In the genomic region with DNA sequence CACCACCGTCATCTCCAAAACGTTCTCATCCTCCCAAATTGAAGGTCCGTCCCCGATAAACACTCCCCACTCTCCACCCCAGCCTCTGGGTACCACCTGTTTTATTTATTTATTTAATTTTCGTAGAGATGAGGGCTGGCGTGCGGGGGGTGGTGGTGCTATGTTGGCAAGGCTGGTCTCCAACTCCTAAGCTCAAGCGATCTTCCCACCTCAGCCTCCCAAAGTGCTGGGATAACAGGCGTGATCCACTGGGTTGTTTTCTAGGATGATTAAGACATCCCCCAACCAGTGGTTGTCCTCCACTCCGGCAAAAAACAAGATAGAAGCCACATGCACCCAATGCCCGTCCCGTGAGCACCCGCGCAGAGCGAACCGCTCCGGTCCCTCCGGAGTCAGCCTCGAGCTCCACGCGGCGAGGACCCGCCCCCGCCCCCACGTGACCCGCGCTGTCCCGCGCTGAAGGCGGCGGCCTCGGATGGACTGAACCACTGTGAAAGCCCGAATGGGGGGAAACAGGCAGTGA, we compare ENCODE assay signal across 1 cellular context.
TF ChIP-seq lines count a peak whose summit lies in the region.

No MANE protein-coding gene starts in this region.

TF ChIP-seq in K562, 482 proteins besides CTCF, POLR2A, EP300 and RAD21 (continued from another document and continues in another):
- TF ChIP-seq, protein P1, sequence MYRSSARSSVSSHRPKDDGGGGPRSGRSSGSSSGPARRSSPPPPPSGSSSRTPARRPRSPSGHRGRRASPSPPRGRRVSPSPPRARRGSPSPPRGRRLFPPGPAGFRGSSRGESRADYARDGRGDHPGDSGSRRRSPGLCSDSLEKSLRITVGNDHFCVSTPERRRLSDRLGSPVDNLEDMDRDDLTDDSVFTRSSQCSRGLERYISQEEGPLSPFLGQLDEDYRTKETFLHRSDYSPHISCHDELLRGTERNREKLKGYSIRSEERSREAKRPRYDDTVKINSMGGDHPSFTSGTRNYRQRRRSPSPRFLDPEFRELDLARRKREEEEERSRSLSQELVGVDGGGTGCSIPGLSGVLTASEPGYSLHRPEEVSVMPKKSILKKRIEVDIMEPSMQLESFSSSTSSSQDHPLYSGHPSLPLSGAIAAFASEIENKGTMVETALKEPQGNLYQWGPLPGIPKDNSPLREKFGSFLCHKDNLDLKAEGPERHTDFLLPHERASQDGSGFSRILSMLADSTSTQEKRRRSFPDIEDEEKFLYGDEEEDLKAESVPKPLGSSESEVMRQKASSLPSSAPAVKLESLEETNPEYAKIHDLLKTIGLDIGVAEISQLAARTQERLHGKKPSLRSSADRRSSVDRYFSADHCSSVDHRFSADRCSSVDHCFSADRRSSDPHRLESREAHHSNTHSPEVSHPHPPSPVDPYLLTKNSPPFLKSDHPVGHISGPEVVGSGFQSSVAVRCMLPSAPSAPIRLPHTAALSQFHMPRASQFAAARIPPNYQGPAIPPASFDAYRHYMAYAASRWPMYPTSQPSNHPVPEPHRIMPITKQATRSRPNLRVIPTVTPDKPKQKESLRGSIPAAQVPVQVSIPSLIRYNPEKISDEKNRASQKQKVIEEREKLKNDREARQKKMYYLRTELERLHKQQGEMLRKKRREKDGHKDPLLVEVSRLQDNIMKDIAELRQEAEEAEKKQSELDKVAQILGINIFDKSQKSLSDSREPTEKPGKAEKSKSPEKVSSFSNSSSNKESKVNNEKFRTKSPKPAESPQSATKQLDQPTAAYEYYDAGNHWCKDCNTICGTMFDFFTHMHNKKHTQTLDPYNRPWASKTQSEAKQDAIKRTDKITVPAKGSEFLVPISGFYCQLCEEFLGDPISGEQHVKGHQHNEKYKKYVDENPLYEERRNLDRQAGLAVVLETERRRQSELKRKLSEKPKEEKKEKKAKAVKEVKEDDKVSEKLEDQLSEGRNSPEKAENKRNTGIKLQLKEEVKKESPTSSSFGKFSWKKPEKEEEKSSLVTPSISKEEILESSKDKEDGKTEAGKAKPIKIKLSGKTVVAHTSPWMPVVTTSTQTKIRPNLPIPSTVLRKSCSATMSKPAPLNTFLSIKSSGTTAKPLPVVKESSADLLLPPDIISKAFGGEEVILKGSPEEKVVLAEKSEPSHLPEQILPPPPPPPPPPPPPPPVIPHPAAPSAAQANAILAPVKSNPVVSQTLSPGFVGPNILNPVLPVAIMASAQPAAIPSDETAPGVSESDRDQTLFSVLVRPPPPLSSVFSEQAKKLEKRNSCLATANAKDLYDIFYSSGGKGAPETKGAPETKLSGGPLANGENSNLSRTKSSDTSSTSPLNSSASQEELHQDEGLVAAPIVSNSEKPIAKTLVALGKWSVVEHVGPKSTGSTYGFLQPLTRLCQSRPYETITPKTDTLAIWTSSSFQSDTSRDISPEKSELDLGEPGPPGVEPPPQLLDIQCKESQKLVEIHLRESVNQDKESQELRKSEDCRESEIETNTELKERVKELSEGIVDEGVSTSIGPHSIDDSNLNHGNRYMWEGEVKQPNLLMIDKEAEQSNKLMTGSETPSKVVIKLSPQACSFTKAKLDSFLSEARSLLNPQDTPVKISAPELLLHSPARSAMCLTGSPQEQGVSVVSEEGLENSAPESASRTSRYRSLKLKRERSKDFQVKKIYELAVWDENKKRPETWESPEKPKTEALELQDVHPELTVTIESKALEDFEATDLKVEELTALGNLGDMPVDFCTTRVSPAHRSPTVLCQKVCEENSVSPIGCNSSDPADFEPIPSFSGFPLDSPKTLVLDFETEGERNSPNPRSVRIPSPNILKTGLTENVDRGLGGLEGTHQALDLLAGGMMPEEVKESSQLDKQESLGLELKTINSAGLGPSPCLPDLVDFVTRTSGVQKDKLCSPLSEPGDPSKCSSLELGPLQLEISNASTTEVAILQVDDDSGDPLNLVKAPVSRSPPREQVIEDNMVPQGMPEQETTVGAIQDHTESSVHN (IDR thresholded peaks at IDR 0.05; ENCODE audit: borderline replicate concordance in 1 of 2, low read depth in 1 of 2) = no peak
- TF ChIP-seq ZFP36 (IDR thresholded peaks at IDR 0.05; ENCODE audit: low read depth, low read length, partially characterized antibody) = no peak
- TF ChIP-seq SIN3B (IDR thresholded peaks at IDR 0.05; ENCODE audit: low read depth) = no peak
- 0 out of 2 replicates have a peak, but pooled peaks have one; percentile 36 for TF ChIP-seq ZNF174 (CRISPR knock-in tag; IDR thresholded peaks at IDR 0.05)
- peak; percentile 57 for TF ChIP-seq FIP1L1 (IDR thresholded peaks at IDR 0.05; ENCODE audit: low read depth, low read length, poor library complexity, severe bottlenecking)
- peak; percentile 85 to 87 for TF ChIP-seq NRF1 (conservative IDR thresholded peaks at IDR 0.05 in 1 of 2, IDR thresholded peaks at IDR 0.05 in 1 of 2)
- TF ChIP-seq STAT5B (CRISPR knock-in tag; IDR thresholded peaks at IDR 0.05) = no peak
- no peak for TF ChIP-seq CHCHD3 (CRISPR knock-in tag; IDR thresholded peaks at IDR 0.05)
- TF ChIP-seq, protein P2, sequence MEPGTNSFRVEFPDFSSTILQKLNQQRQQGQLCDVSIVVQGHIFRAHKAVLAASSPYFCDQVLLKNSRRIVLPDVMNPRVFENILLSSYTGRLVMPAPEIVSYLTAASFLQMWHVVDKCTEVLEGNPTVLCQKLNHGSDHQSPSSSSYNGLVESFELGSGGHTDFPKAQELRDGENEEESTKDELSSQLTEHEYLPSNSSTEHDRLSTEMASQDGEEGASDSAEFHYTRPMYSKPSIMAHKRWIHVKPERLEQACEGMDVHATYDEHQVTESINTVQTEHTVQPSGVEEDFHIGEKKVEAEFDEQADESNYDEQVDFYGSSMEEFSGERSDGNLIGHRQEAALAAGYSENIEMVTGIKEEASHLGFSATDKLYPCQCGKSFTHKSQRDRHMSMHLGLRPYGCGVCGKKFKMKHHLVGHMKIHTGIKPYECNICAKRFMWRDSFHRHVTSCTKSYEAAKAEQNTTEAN (CRISPR knock-in tag; IDR thresholded peaks at IDR 0.05) = peak; percentile 93
- no peak for TF ChIP-seq CHD4 (IDR thresholded peaks at IDR 0.05; ENCODE audit: insufficient read depth, insufficient replicate concordance, low read depth, low read length, poor library complexity, severe bottlenecking)
- TF ChIP-seq, protein P3, sequence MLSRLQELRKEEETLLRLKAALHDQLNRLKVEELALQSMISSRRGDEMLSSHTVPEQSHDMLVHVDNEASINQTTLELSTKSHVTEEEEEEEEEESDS (CRISPR knock-in tag; IDR thresholded peaks at IDR 0.05) = no peak
- peak in 1 of 2 experiments; percentile 45; a peak in 1 of 4 replicates for TF ChIP-seq CSDE1 (IDR thresholded peaks at IDR 0.05)
- no peak for TF ChIP-seq CCAR2 (IDR thresholded peaks at IDR 0.05; ENCODE audit: low read depth, low read length)
- TF ChIP-seq TAF1 (IDR thresholded peaks at IDR 0.05; ENCODE audit: control insufficient read depth, extremely low read depth, insufficient read depth, low read length, severe bottlenecking) = peak; percentile 52
- TF ChIP-seq ZNF76 (CRISPR knock-in tag; IDR thresholded peaks at IDR 0.05; ENCODE audit: borderline replicate concordance) = 0 out of 2 replicates have a peak, but pooled peaks have one; percentile 23
- no peak for TF ChIP-seq POLR3G (IDR thresholded peaks at IDR 0.05; ENCODE audit: extremely low read depth, insufficient read length, insufficient replicate concordance)
- TF ChIP-seq SAFB (IDR thresholded peaks at IDR 0.05; ENCODE audit: borderline replicate concordance, low read depth, low read length) = no peak
- peak; percentile 95 for TF ChIP-seq ZNF175 (CRISPR knock-in tag; IDR thresholded peaks at IDR 0.05; ENCODE audit: low read depth)
- no peak for TF ChIP-seq ETS2 (tag; IDR thresholded peaks at IDR 0.05; ENCODE audit: borderline replicate concordance, poor library complexity, severe bottlenecking)
- TF ChIP-seq NFIC (IDR thresholded peaks at IDR 0.05) = no peak
- TF ChIP-seq NCOA4 (IDR thresholded peaks at IDR 0.05; ENCODE audit: partially characterized antibody) = no peak
- peak; percentile 98 for TF ChIP-seq RAD51 (IDR thresholded peaks at IDR 0.05; ENCODE audit: borderline replicate concordance, low read depth)
- TF ChIP-seq, protein P4, sequence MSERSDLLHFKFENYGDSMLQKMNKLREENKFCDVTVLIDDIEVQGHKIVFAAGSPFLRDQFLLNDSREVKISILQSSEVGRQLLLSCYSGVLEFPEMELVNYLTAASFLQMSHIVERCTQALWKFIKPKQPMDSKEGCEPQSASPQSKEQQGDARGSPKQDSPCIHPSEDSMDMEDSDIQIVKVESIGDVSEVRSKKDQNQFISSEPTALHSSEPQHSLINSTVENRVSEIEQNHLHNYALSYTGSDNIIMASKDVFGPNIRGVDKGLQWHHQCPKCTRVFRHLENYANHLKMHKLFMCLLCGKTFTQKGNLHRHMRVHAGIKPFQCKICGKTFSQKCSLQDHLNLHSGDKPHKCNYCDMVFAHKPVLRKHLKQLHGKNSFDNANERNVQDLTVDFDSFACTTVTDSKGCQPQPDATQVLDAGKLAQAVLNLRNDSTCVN (CRISPR knock-in tag; IDR thresholded peaks at IDR 0.05) = no peak
- no peak; the same call in 1 of the 2 replicates for TF ChIP-seq TARDBP (IDR thresholded peaks at IDR 0.05)
- TF ChIP-seq NFXL1 (CRISPR knock-in tag; IDR thresholded peaks at IDR 0.05) = no peak
- TF ChIP-seq ZSCAN29 (IDR thresholded peaks at IDR 0.05) = no peak
- TF ChIP-seq U2AF2 (optimal IDR thresholded peaks at IDR 0.05; ENCODE audit: low read depth, low read length) = no peak
- TF ChIP-seq HMG20A (CRISPR knock-in tag; conservative IDR thresholded peaks at IDR 0.05) = no peak
- TF ChIP-seq SLC30A9 (CRISPR knock-in tag; IDR thresholded peaks at IDR 0.05) = no peak
- TF ChIP-seq, protein P5, sequence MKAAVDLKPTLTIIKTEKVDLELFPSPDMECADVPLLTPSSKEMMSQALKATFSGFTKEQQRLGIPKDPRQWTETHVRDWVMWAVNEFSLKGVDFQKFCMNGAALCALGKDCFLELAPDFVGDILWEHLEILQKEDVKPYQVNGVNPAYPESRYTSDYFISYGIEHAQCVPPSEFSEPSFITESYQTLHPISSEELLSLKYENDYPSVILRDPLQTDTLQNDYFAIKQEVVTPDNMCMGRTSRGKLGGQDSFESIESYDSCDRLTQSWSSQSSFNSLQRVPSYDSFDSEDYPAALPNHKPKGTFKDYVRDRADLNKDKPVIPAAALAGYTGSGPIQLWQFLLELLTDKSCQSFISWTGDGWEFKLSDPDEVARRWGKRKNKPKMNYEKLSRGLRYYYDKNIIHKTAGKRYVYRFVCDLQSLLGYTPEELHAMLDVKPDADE (conservative IDR thresholded peaks at IDR 0.05; ENCODE audit: control insufficient read depth, low read depth, low read length) = peak; percentile 79
- TF ChIP-seq, protein P6, sequence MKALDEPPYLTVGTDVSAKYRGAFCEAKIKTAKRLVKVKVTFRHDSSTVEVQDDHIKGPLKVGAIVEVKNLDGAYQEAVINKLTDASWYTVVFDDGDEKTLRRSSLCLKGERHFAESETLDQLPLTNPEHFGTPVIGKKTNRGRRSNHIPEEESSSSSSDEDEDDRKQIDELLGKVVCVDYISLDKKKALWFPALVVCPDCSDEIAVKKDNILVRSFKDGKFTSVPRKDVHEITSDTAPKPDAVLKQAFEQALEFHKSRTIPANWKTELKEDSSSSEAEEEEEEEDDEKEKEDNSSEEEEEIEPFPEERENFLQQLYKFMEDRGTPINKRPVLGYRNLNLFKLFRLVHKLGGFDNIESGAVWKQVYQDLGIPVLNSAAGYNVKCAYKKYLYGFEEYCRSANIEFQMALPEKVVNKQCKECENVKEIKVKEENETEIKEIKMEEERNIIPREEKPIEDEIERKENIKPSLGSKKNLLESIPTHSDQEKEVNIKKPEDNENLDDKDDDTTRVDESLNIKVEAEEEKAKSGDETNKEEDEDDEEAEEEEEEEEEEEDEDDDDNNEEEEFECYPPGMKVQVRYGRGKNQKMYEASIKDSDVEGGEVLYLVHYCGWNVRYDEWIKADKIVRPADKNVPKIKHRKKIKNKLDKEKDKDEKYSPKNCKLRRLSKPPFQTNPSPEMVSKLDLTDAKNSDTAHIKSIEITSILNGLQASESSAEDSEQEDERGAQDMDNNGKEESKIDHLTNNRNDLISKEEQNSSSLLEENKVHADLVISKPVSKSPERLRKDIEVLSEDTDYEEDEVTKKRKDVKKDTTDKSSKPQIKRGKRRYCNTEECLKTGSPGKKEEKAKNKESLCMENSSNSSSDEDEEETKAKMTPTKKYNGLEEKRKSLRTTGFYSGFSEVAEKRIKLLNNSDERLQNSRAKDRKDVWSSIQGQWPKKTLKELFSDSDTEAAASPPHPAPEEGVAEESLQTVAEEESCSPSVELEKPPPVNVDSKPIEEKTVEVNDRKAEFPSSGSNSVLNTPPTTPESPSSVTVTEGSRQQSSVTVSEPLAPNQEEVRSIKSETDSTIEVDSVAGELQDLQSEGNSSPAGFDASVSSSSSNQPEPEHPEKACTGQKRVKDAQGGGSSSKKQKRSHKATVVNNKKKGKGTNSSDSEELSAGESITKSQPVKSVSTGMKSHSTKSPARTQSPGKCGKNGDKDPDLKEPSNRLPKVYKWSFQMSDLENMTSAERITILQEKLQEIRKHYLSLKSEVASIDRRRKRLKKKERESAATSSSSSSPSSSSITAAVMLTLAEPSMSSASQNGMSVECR (CRISPR knock-in tag; IDR thresholded peaks at IDR 0.05) = peak; percentile 68; the same call in 1 of the 2 replicates
- peak; percentile 56; the same call in 1 of the 2 replicates for TF ChIP-seq PML (IDR thresholded peaks at IDR 0.05; ENCODE audit: low read length)
- no peak for TF ChIP-seq ZNF785 (CRISPR knock-in tag; IDR thresholded peaks at IDR 0.05)
- no peak for TF ChIP-seq TCF7L2 (IDR thresholded peaks at IDR 0.05; ENCODE audit: low read depth, low read length)
- peak; percentile 57 for TF ChIP-seq TEAD4 (IDR thresholded peaks at IDR 0.05; ENCODE audit: low read length)
- peak; percentile 92; the same call in 1 of the 2 replicates for TF ChIP-seq TEAD4 (CRISPR knock-in tag; IDR thresholded peaks at IDR 0.05; ENCODE audit: borderline replicate concordance)
- no peak for TF ChIP-seq SRSF1 (IDR thresholded peaks at IDR 0.05; ENCODE audit: low read depth, low read length)
- TF ChIP-seq KLF1 (tag; IDR thresholded peaks at IDR 0.05) = peak; percentile 58; the same call in 1 of the 2 replicates
- TF ChIP-seq, protein P7, sequence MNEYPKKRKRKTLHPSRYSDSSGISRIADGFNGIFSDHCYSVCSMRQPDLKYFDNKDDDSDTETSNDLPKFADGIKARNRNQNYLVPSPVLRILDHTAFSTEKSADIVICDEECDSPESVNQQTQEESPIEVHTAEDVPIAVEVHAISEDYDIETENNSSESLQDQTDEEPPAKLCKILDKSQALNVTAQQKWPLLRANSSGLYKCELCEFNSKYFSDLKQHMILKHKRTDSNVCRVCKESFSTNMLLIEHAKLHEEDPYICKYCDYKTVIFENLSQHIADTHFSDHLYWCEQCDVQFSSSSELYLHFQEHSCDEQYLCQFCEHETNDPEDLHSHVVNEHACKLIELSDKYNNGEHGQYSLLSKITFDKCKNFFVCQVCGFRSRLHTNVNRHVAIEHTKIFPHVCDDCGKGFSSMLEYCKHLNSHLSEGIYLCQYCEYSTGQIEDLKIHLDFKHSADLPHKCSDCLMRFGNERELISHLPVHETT (CRISPR knock-in tag; conservative IDR thresholded peaks at IDR 0.05 in 1 of 2, IDR thresholded peaks at IDR 0.05 in 1 of 2) = peak in 1 of 2 experiments; percentile 94; a peak in 2 of 4 replicates
- peak; percentile 87; the same call in 1 of the 2 replicates for TF ChIP-seq ZNF124 (CRISPR knock-in tag; IDR thresholded peaks at IDR 0.05)
- peak; percentile 24; the same call in 1 of the 2 replicates for TF ChIP-seq CREB1 (IDR thresholded peaks at IDR 0.05)
- TF ChIP-seq CREB1 (CRISPR knock-in tag; IDR thresholded peaks at IDR 0.05) = peak; percentile 71
- no peak for TF ChIP-seq TCF3 (CRISPR knock-in tag; IDR thresholded peaks at IDR 0.05)
- no peak for TF ChIP-seq ZNF695 (CRISPR knock-in tag; IDR thresholded peaks at IDR 0.05)
- TF ChIP-seq CCNT2 (IDR thresholded peaks at IDR 0.05; ENCODE audit: borderline replicate concordance, extremely low read depth, insufficient read length, low read depth, low read length) = peak; percentile 81
- peak; percentile 47; the same call in 1 of the 2 replicates for TF ChIP-seq CEBPG (CRISPR knock-in tag; IDR thresholded peaks at IDR 0.05)
- no peak for TF ChIP-seq CEBPG (tag; conservative IDR thresholded peaks at IDR 0.05 in 1 of 2, IDR thresholded peaks at IDR 0.05 in 1 of 2)
